ENCODE assay signal across 11 cellular contexts in the genomic region with DNA sequence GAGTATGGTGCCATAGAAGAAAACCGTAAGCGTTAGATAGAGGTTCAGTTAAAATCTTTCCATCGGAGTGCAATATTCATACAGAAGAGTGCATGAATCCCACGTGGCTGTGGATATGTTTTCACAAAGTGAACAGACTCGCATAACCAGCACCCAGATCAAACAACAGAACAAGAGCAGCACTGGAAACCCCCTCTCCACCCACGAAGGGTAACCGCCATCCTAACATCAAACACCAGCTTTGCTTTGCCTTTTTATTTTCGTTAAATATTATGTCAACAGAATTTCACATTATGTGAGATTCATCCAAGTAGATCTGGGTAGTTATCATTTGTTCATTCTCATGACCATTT. TPM values are rescaled to one million over a fixed set of nuclear protein-coding genes. Genes with fewer than 3 reads are reported as not detected.
DNase-seq lines count a peak whose midpoint lies in the region; ATAC-seq and TF ChIP-seq lines count a peak whose summit lies in the region.
"Had no signal": no experiment of that assay in that cellular context is flagged by ENCODE, and none has a peak within 500 bp of the region (broad histone marks: within the 10 kb centered on the region; RNA-seq: fewer than 3 reads in every experiment).

No MANE protein-coding gene starts in this region.

- intact Hi-C loops in CD4-positive, alpha-beta T cell (cut with DNase I, micrococcal nuclease), result loop anchor here in 1 of 2 experiments (5.0 kb wide), 1 partner anchor 55 kb away; a partner anchor contains a TSS

- peak overlapping the region; percentile 57 for H3K4me3 Mint-ChIP-seq in CD4-positive, alpha-beta T cell
- peak overlapping the region; percentile 41 for H3K4me3 Mint-ChIP-seq in T-helper 2 cell treated with Interferon-gamma antibody and Interleukin-4, amounts not matched to agents 5 μg/mL and 100 μg/mL, for 36 hours

- H3K36me3 Mint-ChIP-seq in CD4-positive, alpha-beta T cell (ENCODE audit: low read depth), result no peaks in the 10 kb centered on the region
- H3K36me3 Mint-ChIP-seq in T-helper 2 cell treated with Interferon-gamma antibody and Interleukin-4, amounts not matched to agents 5 μg/mL and 100 μg/mL, for 36 hours (ENCODE audit: low read depth), result peaks cover 16% of the 10 kb centered on the region

- peak; percentile 95 for ATAC-seq in CD4-positive, alpha-beta T cell (ENCODE audit: poor library complexity)

- no peaks in the 10 kb centered on the region for H3K9me3 ChIP-seq in CD4-positive, alpha-beta T cell (ENCODE audit: control insufficient read depth, low read length)

- no peaks in the 10 kb centered on the region for H3K27me3 ChIP-seq in CD4-positive, alpha-beta T cell (ENCODE audit: control insufficient read depth, insufficient read depth, low read length)
- H3K27me3 ChIP-seq: hepatocyte had no signal

- CTCF ChIA-PET in CD4-positive, alpha-beta T cell (lab: Charles Lee), result no interaction called here

- POLR2A ChIA-PET in CD4-positive, alpha-beta T cell (lab: Charles Lee), result interaction anchor here (0.6 to 1.5 kb wide), 6 partner anchors 11 to 347 kb away, joined by 3 to 8 read pairs (median 4); a partner anchor contains a TSS

- peak overlapping the region; percentile 80 for H3K27ac Mint-ChIP-seq in CD4-positive, alpha-beta T cell
- H3K27ac Mint-ChIP-seq in T-helper 2 cell treated with Interferon-gamma antibody and Interleukin-4, amounts not matched to agents 5 μg/mL and 100 μg/mL, for 36 hours, result no peak overlapping the region

- DNase-seq in CD4-positive, alpha-beta T cell, result peak in 9 of 10 experiments; percentile 27 to 70 (median 36)
- DNase-seq in T-helper 2 cell treated with Interferon-gamma antibody and Interleukin-4, amounts not matched to agents 5 μg/mL and 100 μg/mL, for 36 hours (ENCODE audit: low spot score), result peak; percentile 42
- peak; percentile 36 for DNase-seq in activated gamma-delta T cell treated with anti-CD3 and anti-CD28 coated beads, Interleukin-2, amount 50 U/mL, for 16 hours (ENCODE audit: low read depth)
- peak in 3 of 4 experiments; percentile 16 to 31 (median 19) for DNase-seq in stimulated activated CD4-positive, alpha-beta T cell treated with anti-CD3 and anti-CD28 coated beads, Interleukin-1b, Interleukin-23, amount 100 ng/mL, for 24 hours (ENCODE audit: low read depth in 4 of 4, low spot score in 1 of 4)
- DNase-seq in AG08395 (ENCODE audit: low spot score) (no peak), NCI-H510A (lab: John Stamatoyannopoulos, UW) (no peak), NCI-H2081 (lab: John Stamatoyannopoulos, UW) (no peak), DMS79 treated with DMSO at 0.1 percent for 48 hours (lab: John Stamatoyannopoulos, UW) (no peak)

- H3K4me1 Mint-ChIP-seq in CD4-positive, alpha-beta T cell (ENCODE audit: low read depth), result peaks cover 77% of the 10 kb centered on the region
- H3K4me1 Mint-ChIP-seq in T-helper 2 cell treated with Interferon-gamma antibody and Interleukin-4, amounts not matched to agents 5 μg/mL and 100 μg/mL, for 36 hours (ENCODE audit: low read depth), result peaks cover 10% of the 10 kb centered on the region

- H3K9me3 Mint-ChIP-seq in CD4-positive, alpha-beta T cell, result no peaks in the 10 kb centered on the region
- no peaks in the 10 kb centered on the region for H3K9me3 Mint-ChIP-seq in T-helper 2 cell treated with Interferon-gamma antibody and Interleukin-4, amounts not matched to agents 5 μg/mL and 100 μg/mL, for 36 hours

- no peak for TF ChIP-seq CTCF in CD4-positive, alpha-beta T cell (IDR thresholded peaks at IDR 0.05)

- H3K27ac ChIP-seq in CD4-positive, alpha-beta T cell (ENCODE audit: low read depth, low read length), result peak overlapping the region; percentile 51
- H3K27ac ChIP-seq: C4-2B, hepatocyte had no signal

- H3K27me3 Mint-ChIP-seq in CD4-positive, alpha-beta T cell, result no peaks in the 10 kb centered on the region
- no peaks in the 10 kb centered on the region for H3K27me3 Mint-ChIP-seq in T-helper 2 cell treated with Interferon-gamma antibody and Interleukin-4, amounts not matched to agents 5 μg/mL and 100 μg/mL, for 36 hours (ENCODE audit: low read depth)

RNA-seq across cellular contexts. Expression of a gene that starts 4.7 kb away (rescaled TPM):
- total RNA-seq in CD4-positive, alpha-beta T cell, result not detected
- total RNA-seq: astrocyte, hepatocyte had no signal

RNA-seq across cellular contexts. Expression of a gene that starts 55.2 kb away (rescaled TPM):
- under 1 TPM; 0.56 to 0.69 TPM for total RNA-seq in CD4-positive, alpha-beta T cell

Comparison
In these comparisons a context has a peak if more than half of its experiments do, and no peak if none do; other contexts are left out.
1. DNase-seq: peak in CD4-positive, alpha-beta T cell (9 of 10), T-helper 2 cell treated with Interferon-gamma antibody and Interleukin-4, amounts not matched to agents 5 μg/mL and 100 μg/mL, for 36 hours (single experiment), activated gamma-delta T cell treated with anti-CD3 and anti-CD28 coated beads, Interleukin-2, amount 50 U/mL, for 16 hours (single experiment) and stimulated activated CD4-positive, alpha-beta T cell treated with anti-CD3 and anti-CD28 coated beads, Interleukin-1b, Interleukin-23, amount 100 ng/mL, for 24 hours (3 of 4); none in AG08395 (single experiment), NCI-H510A (single experiment), NCI-H2081 (0 of 2) and DMS79 treated with DMSO at 0.1 percent for 48 hours (single experiment).